In genomic region chr10:17643339-17643754, GRCh38 we compare ENCODE assay signal across 8 cellular contexts. TPM values are rescaled to one million over a fixed set of nuclear protein-coding genes. Genes with fewer than 3 reads are reported as not detected.
DNase-seq lines count a peak whose midpoint lies in the region; ATAC-seq, FAIRE-seq and TF ChIP-seq lines count a peak whose summit lies in the region.

No MANE protein-coding gene starts in this region.

- peak; percentile 5 for ATAC-seq in GM18508 (IDR thresholded peaks at IDR 0.05; ENCODE audit: insufficient read depth, unreplicated experiment)
- ATAC-seq in HG02970 (IDR thresholded peaks at IDR 0.05; ENCODE audit: low FRiP score, unreplicated experiment): peak; percentile 17

- peaks cover 4% of the 10 kb centered on the region; the same call in 1 of the 2 replicates for H3K36me3 ChIP-seq in iPS-20b (ENCODE audit: insufficient read depth, low read depth, low read length)
- no peaks in the 10 kb centered on the region for H3K36me3 ChIP-seq in small intestine (ENCODE audit: control insufficient read depth in 2 of 2, insufficient read depth in 2 of 2, low read length in 2 of 2)

- H3K9me3 ChIP-seq in iPS-20b (ENCODE audit: insufficient read depth, low read depth, low read length): no peaks in the 10 kb centered on the region
- no peaks in the 10 kb centered on the region for H3K9me3 ChIP-seq in small intestine (ENCODE audit: control insufficient read depth, low read depth)

- H3K27ac ChIP-seq in iPS-20b (ENCODE audit: low read length) (peak overlapping the region; percentile 96), small intestine (ENCODE audit: low read depth in 1 of 2, low read length in 1 of 2) (peak overlapping the region; percentile 97 to 100)

- DNase-seq in AG09319 (ENCODE audit: extremely low read depth, low read depth): peak; percentile 25
- peak; percentile 69 for DNase-seq in NCI-H460 (ENCODE audit: extremely low read depth, low read depth)
- peak; percentile 92 for DNase-seq in astrocyte of the hippocampus (ENCODE audit: low read depth, low spot score)
- peak; percentile 86 for DNase-seq in small intestine
- no peak for DNase-seq in NCI-H2107 treated with DMSO at 0.1 percent for 48 hours (lab: John Stamatoyannopoulos, UW; ENCODE audit: unreplicated experiment)

- no peaks in the 10 kb centered on the region for H3K27me3 ChIP-seq in iPS-20b (ENCODE audit: insufficient read depth, low read length)
- no peaks in the 10 kb centered on the region for H3K27me3 ChIP-seq in small intestine (ENCODE audit: control insufficient read depth in 2 of 2, insufficient read depth in 2 of 2, low read length in 2 of 2)

- WGBS in small intestine, 3 donors: 0% methylated on average over 13 of the region's 13 CpGs

- H3K4me3 ChIP-seq in iPS-20b (ENCODE audit: low read length): peak overlapping the region; percentile 81
- H3K4me3 ChIP-seq in small intestine (ENCODE audit: low read depth in 1 of 2, low read length in 2 of 2): peak overlapping the region; percentile 59 to 97

- TF ChIP-seq CTCF in AG09319 (IDR thresholded peaks at IDR 0.05; ENCODE audit: low read depth, low read length): no peak

- peak overlapping the region; percentile 94 for H3K9ac ChIP-seq in iPS-20b (ENCODE audit: low read depth, low read length)

- H3K4me1 ChIP-seq in iPS-20b (ENCODE audit: insufficient read depth, low read length): no peaks in the 10 kb centered on the region
- H3K4me1 ChIP-seq in small intestine (ENCODE audit: control insufficient read depth in 2 of 2, insufficient read depth in 1 of 2, low read depth in 1 of 2, low read length in 1 of 2): peaks cover 5% of the 10 kb centered on the region in 2 donors

- FAIRE-seq in small intestine (lab: Jason Lieb, UNC): no peak

RNA-seq across cellular contexts. Expression of gene STAM, which starts 0.6 kb away (rescaled TPM):
- total RNA-seq in NCI-H460 (2014; rRNA removed; shearing (Covaris generic)): 18.0 and 18.6 TPM in 2 replicates
- polyA plus RNA-seq in NCI-H460 (2014; cell fraction: nucleus; rRNA removed): 7.2 and 13.0 TPM in 2 replicates
- 10 to 100 TPM in 2 of 3 donors, 1 to 10 TPM in 1; 8.4 to 11.4 (median 10.3) TPM for polyA plus RNA-seq in small intestine

RNA-seq across cellular contexts. Expression of gene HACD1, which starts 26.2 kb away (rescaled TPM):
- 43.5 and 44.2 TPM in 2 replicates for total RNA-seq in NCI-H460 (2014; rRNA removed; shearing (Covaris generic))
- 29.4 and 36.1 TPM in 2 replicates for polyA plus RNA-seq in NCI-H460 (2014; cell fraction: nucleus; rRNA removed)
- polyA plus RNA-seq in small intestine: 1 to 10 TPM in 2 of 3 donors, not detected in 1; 3.0 to 4.7 TPM
